ENCODE assay signal across 10 cellular contexts in the genomic region with DNA sequence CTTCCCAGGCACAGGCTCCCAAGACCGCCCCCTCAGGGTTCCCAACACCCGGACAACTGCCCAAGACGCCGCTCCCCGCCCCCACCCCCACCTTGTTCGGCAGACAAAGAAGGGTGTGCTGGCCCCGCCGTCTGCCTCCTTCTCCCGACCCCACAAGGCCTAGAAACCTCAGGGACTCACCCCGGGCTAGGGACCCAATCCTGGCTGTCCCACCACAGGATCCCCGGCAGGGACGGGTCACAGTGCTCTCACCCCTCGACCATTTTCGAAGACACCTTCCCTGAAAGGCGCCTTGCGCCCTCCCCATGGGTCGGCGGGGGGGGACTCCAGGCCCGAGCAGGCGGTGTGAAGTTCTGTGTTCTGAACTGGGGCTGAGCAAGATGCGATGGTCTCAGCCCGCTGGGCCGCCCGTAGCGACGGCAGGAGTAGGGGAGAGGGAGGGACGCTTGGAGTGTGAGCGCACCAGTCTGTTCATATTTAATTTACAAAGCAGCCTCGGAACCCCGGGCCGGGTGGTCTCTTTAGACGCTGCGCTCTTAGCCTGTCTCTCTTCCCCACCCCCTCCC. TPM values are rescaled to one million over a fixed set of nuclear protein-coding genes. Genes with fewer than 3 reads are reported as not detected.
DNase-seq lines count a peak whose midpoint lies in the region; ATAC-seq and TF ChIP-seq lines count a peak whose summit lies in the region.
"Had no signal": no experiment of that assay in that cellular context is flagged by ENCODE, and none has a peak within 500 bp of the region (broad histone marks: within the 10 kb centered on the region; RNA-seq: fewer than 3 reads in every experiment).

No MANE protein-coding gene starts in this region.

- WGBS in H9 (ENCODE audit: extremely low coverage, insufficient read length, low lambda C conversion rate), result no CpG with 5 or more reads among the region's 33 CpGs

- ATAC-seq in naive thymus-derived CD8-positive, alpha-beta T cell, result no peak
- ATAC-seq in HG03097 (IDR thresholded peaks at IDR 0.05; ENCODE audit: low FRiP score, unreplicated experiment), result no peak

- H2BK12ac ChIP-seq in H9 (ENCODE audit: insufficient read length, low read depth, low read length), result no peak overlapping the region

- H3K4me2 ChIP-seq in BLaER1 (peak overlapping the region; percentile 85), H9 (ENCODE audit: insufficient read depth, insufficient read length, low read length) (peak overlapping the region; percentile 82)

- H3K79me1 ChIP-seq in H9 (ENCODE audit: insufficient read depth, low read depth, low read length, poor library complexity, severe bottlenecking), result no peaks in the 10 kb centered on the region

- H3K27ac ChIP-seq in BLaER1, result no peak overlapping the region
- H3K27ac ChIP-seq in H9 (ENCODE audit: insufficient read length, low read depth, low read length), result no peak overlapping the region

- H3K9ac ChIP-seq in BLaER1 (no peak overlapping the region), H9 (ENCODE audit: extremely low read depth, insufficient read length, low read length) (no peak overlapping the region)

- H3K27me3 ChIP-seq in BLaER1, result peaks cover 74% of the 10 kb centered on the region
- peaks cover 64% of the 10 kb centered on the region for H3K27me3 ChIP-seq in H9 (ENCODE audit: insufficient read depth, low read length)

- H4K8ac ChIP-seq in H9 (replicated peaks; ENCODE audit: insufficient read length, low read depth, low read length), result no peak overlapping the region

- H2BK15ac ChIP-seq in H9 (ENCODE audit: low read depth, low read length), result no peak overlapping the region

- H3K56ac ChIP-seq in H9 (ENCODE audit: insufficient read length, low read depth, low read length), result no peak overlapping the region

- H3K23me2 ChIP-seq in H9 (ENCODE audit: insufficient read length, low read depth, low read length, poor library complexity, severe bottlenecking), result peaks cover 20% of the 10 kb centered on the region

- no peak overlapping the region for H2BK5ac ChIP-seq in H9 (ENCODE audit: insufficient read length, low read length)

- no peak overlapping the region for H2BK120ac ChIP-seq in H9 (ENCODE audit: low read depth, low read length, poor library complexity, severe bottlenecking)

- H4K20me1 ChIP-seq in BLaER1, result peaks cover 43% of the 10 kb centered on the region
- H4K20me1 ChIP-seq in H9 (ENCODE audit: control insufficient read depth, insufficient read depth, insufficient read length), result peaks cover 4% of the 10 kb centered on the region

- no peak for TF ChIP-seq CTCF in H9 (conservative IDR thresholded peaks at IDR 0.05)

- H3T11ph ChIP-seq in H9 (ENCODE audit: low read length), result no peak overlapping the region

- H3K4ac ChIP-seq in H9 (ENCODE audit: low read depth, low read length), result no peak overlapping the region

- H3K9me3 Mint-ChIP-seq in H9, result peaks cover 2 to 6% of the 10 kb centered on the region in 2 experiments; a peak in 2 of 5 replicates
- no peaks in the 10 kb centered on the region for H3K9me3 Mint-ChIP-seq in naive thymus-derived CD8-positive, alpha-beta T cell
- H3K9me3 Mint-ChIP-seq: activated naive CD4-positive, alpha-beta T cell treated with anti-CD3 and anti-CD28 coated beads for 36 hours had no signal

- no peak overlapping the region for H4K5ac ChIP-seq in H9 (ENCODE audit: insufficient read length, low read depth, low read length)

- H3K23ac ChIP-seq in H9 (ENCODE audit: insufficient read length, low read depth, low read length), result no peak overlapping the region

- no peak overlapping the region for H2AK5ac ChIP-seq in H9 (ENCODE audit: insufficient read length, low read length)

- H3K4me3 Mint-ChIP-seq in H9, result peak overlapping the region; percentile 31 to 78
- peak overlapping the region in 8 of 10 donors; percentile 6 to 71 (median 50) for H3K4me3 Mint-ChIP-seq in naive thymus-derived CD8-positive, alpha-beta T cell
- H3K4me3 Mint-ChIP-seq: activated naive CD4-positive, alpha-beta T cell treated with anti-CD3 and anti-CD28 coated beads for 36 hours had no signal

- H3K18ac ChIP-seq in H9 (ENCODE audit: insufficient read length, low read depth, low read length), result no peak overlapping the region

- no peak overlapping the region for H3K27ac Mint-ChIP-seq in H9
- no peak overlapping the region for H3K27ac Mint-ChIP-seq in naive thymus-derived CD8-positive, alpha-beta T cell
- H3K27ac Mint-ChIP-seq: activated naive CD4-positive, alpha-beta T cell treated with anti-CD3 and anti-CD28 coated beads for 36 hours had no signal

- no peak overlapping the region for H4K91ac ChIP-seq in H9 (ENCODE audit: insufficient read length, low read depth, low read length)

- DNase-seq in H9, result no peak
- peak; percentile 26 for DNase-seq in astrocyte of the hippocampus (ENCODE audit: low read depth, low spot score)
- DNase-seq in naive thymus-derived CD8-positive, alpha-beta T cell, result no peak
- no peak for DNase-seq in activated gamma-delta T cell (lab: John Stamatoyannopoulos, UW)
- DNase-seq in posterior vena cava (ENCODE audit: low spot score), result no peak
- no peak for DNase-seq in superior temporal gyrus (ENCODE audit: extremely low spot score)
- DNase-seq: activated naive CD4-positive, alpha-beta T cell treated with anti-CD3 and anti-CD28 coated beads for 36 hours had no signal

- 0 out of 2 replicates have a peak overlapping the region, but pooled peaks have one; percentile 14 for H3K4me3 ChIP-seq in BLaER1

- H2AFZ ChIP-seq in H9 (ENCODE audit: low read length), result no peak overlapping the region

- POLR2A ChIA-PET in naive thymus-derived CD8-positive, alpha-beta T cell (lab: Charles Lee), result interaction anchor here (0.7 to 1.7 kb wide), 5 partner anchors 10 to 194 kb away, joined by 3 to 4 read pairs (median 3); no protein-coding TSS in a partner anchor

- peaks cover 99% of the 10 kb centered on the region for H3K27me3 Mint-ChIP-seq in H9 (ENCODE audit: low read depth)
- peaks cover 20 to 91% (median 57%) of the 10 kb centered on the region in 5 donors for H3K27me3 Mint-ChIP-seq in naive thymus-derived CD8-positive, alpha-beta T cell

- H3K9me3 ChIP-seq in BLaER1, result peaks cover 24% of the 10 kb centered on the region
- H3K9me3 ChIP-seq in H9 (ENCODE audit: control insufficient read depth, low read depth, low read length), result no peaks in the 10 kb centered on the region

- H3K79me2 ChIP-seq in H9 (ENCODE audit: insufficient read depth, low read length), result no peaks in the 10 kb centered on the region

- no peaks in the 10 kb centered on the region; a peak in 3 of 7 replicates for H3K36me3 Mint-ChIP-seq in H9 (ENCODE audit: insufficient read depth in 1 of 3, low read depth in 3 of 3)
- H3K36me3 Mint-ChIP-seq in naive thymus-derived CD8-positive, alpha-beta T cell, result no peaks in the 10 kb centered on the region

- H3K36me3 ChIP-seq in BLaER1, result no peaks in the 10 kb centered on the region

- H3K4me1 ChIP-seq in BLaER1 (peaks cover 43% of the 10 kb centered on the region), H9 (ENCODE audit: insufficient read depth, low read length) (no peaks in the 10 kb centered on the region; the same call in 1 of the 2 replicates)

- no peak overlapping the region for H2BK20ac ChIP-seq in H9 (ENCODE audit: low read depth, low read length, poor library complexity, severe bottlenecking)

- H3K4me1 Mint-ChIP-seq in H9, result peaks cover 46 to 54% of the 10 kb centered on the region in 2 experiments
- H3K4me1 Mint-ChIP-seq in naive thymus-derived CD8-positive, alpha-beta T cell, result peaks cover 15 to 39% (median 33%) of the 10 kb centered on the region in 4 donors

- H3K14ac ChIP-seq in H9 (ENCODE audit: insufficient read depth, low read length), result no peak overlapping the region

- intact Hi-C loops in posterior vena cava (cut with DNase I), result loop anchor here (5.0 kb wide), 3 partner anchors 173 to 193 kb away; no protein-coding TSS in a partner anchor

RNA-seq across cellular contexts. Expression of a gene that starts 1.5 kb away (rescaled TPM):
- total RNA-seq in H9 (2021), result 0.09 TPM in 2 replicates
- not detected for total RNA-seq in naive thymus-derived CD8-positive, alpha-beta T cell
- not detected for polyA plus RNA-seq in naive thymus-derived CD8-positive, alpha-beta T cell
- under 1 TPM; 0.62 to 0.65 TPM for total RNA-seq in posterior vena cava
- total RNA-seq: activated naive CD4-positive, alpha-beta T cell treated with anti-CD3 and anti-CD28 coated beads for 36 hours; epithelial cell of proximal tubule had no signal

RNA-seq across cellular contexts. Expression of a gene that starts 44.6 kb away (rescaled TPM):
- 0.11 and 0.35 TPM in 2 replicates for total RNA-seq in H9 (2021)
- total RNA-seq in naive thymus-derived CD8-positive, alpha-beta T cell, result not detected
- not detected for polyA plus RNA-seq in naive thymus-derived CD8-positive, alpha-beta T cell
- total RNA-seq in posterior vena cava, result 100 to 1,000 TPM in 1 of 2 donors, 10 to 100 TPM in 1; 51.7 to 108 TPM
- total RNA-seq: activated naive CD4-positive, alpha-beta T cell treated with anti-CD3 and anti-CD28 coated beads for 36 hours; epithelial cell of proximal tubule had no signal

RNA-seq across cellular contexts. Expression of a gene that starts 46.5 kb away (rescaled TPM):
- total RNA-seq in H9 (2021) (0.72 and 0.90 TPM in 2 replicates), posterior vena cava (under 1 TPM in 1 of 2 donors, not detected in 1; 0.24 TPM)
- under 1 TPM; 0.16 to 0.39 TPM for total RNA-seq in naive thymus-derived CD8-positive, alpha-beta T cell
- under 1 TPM in 1 of 3 donors, not detected in 2; 0.05 TPM for polyA plus RNA-seq in naive thymus-derived CD8-positive, alpha-beta T cell
- total RNA-seq: epithelial cell of proximal tubule had no signal

Comparison
In these comparisons a context has a peak if more than half of its experiments do, and no peak if none do; other contexts are left out.
1. RNA of a gene that starts 44.6 kb away (total RNA-seq): 51.7 to 108 TPM in posterior vena cava; 0.11 to 0.35 TPM in H9 and not detected in naive thymus-derived CD8-positive, alpha-beta T cell; every median in the first group is over 10 times any median in the second.